35 cellular contexts compared by ENCODE assay signal in the genomic region with DNA sequence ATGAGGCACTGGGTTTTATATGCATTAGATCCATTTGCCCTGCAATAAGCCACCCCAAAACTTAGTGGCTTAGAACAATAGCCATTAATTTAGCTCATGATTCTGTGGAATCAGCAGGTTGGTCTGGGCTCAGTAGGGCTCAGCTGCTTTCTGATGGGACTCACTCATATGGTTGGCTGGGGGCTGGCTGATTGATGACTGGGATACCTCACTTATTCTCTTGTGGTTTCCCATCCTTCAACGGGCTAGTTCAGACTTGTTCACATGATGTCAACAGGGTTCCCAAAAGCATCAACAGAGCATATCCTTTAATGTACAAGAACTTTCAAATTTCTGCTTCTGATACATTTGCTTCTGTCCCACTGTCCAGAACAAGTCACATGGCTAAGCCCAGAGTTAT. TPM values are rescaled to one million over a fixed set of nuclear protein-coding genes. Genes with fewer than 3 reads are reported as not detected.
A peak's percentile ranks its signal among the peaks of the same experiment; 100 is the strongest.
DNase-seq lines count a peak whose midpoint lies in the region; ATAC-seq and TF ChIP-seq lines count a peak whose summit lies in the region.
"Had no signal": no experiment of that assay in that cellular context is flagged by ENCODE, and none has a peak within 500 bp of the region (broad histone marks: within the 10 kb centered on the region; RNA-seq: fewer than 3 reads in every experiment).

No MANE protein-coding gene starts in this region.

- ATAC-seq in activated naive CD8-positive, alpha-beta T cell treated with anti-CD3 and anti-CD28 coated beads, Interleukin-2, amount 10 ng/mL, durations not matched to agents 7 days and 5 days (ENCODE audit: low read depth) = peak; percentile 39
- no peak for ATAC-seq in activated naive CD8-positive, alpha-beta T cell treated with anti-CD3 and anti-CD28 coated beads, Interleukin-2, amount 50 U/mL, for 24 hours
- no peak for ATAC-seq in HG02642 (IDR thresholded peaks at IDR 0.05; ENCODE audit: poor library complexity, unreplicated experiment)
- ATAC-seq: A549; gastrocnemius medialis; naive thymus-derived CD8-positive, alpha-beta T cell had no signal

- peaks cover 2% of the 10 kb centered on the region for H3K36me3 Mint-ChIP-seq in activated naive CD8-positive, alpha-beta T cell treated with anti-CD3 and anti-CD28 coated beads, Interleukin-2, amount 10 ng/mL, durations not matched to agents 7 days and 5 days
- H3K36me3 Mint-ChIP-seq in activated naive CD8-positive, alpha-beta T cell treated with anti-CD3 and anti-CD28 coated beads, Interleukin-2, amount 50 U/mL, for 24 hours (ENCODE audit: low read depth) = no peaks in the 10 kb centered on the region
- H3K36me3 Mint-ChIP-seq: mesothelial cell of epicardium; naive thymus-derived CD8-positive, alpha-beta T cell had no signal

- WGBS in mammary epithelial cell (ENCODE audit: low coverage, missing lambda C conversion rate) = 11% methylated on average over 1 of the region's 1 CpG

- CTCF ChIA-PET in mammary epithelial cell (lab: Charles Lee; ENCODE audit: low non-redundant PET) = no interaction called here

- peaks cover 7% of the 10 kb centered on the region for H3K4me1 Mint-ChIP-seq in activated naive CD8-positive, alpha-beta T cell treated with anti-CD3 and anti-CD28 coated beads, Interleukin-2, amount 10 ng/mL, durations not matched to agents 7 days and 5 days
- peaks cover 5% of the 10 kb centered on the region for H3K4me1 Mint-ChIP-seq in activated naive CD8-positive, alpha-beta T cell treated with anti-CD3 and anti-CD28 coated beads, Interleukin-2, amount 50 U/mL, for 24 hours

- H3K27ac Mint-ChIP-seq in activated naive CD8-positive, alpha-beta T cell treated with anti-CD3 and anti-CD28 coated beads, Interleukin-2, amount 10 ng/mL, durations not matched to agents 7 days and 5 days = no peak overlapping the region
- H3K27ac Mint-ChIP-seq in activated naive CD8-positive, alpha-beta T cell treated with anti-CD3 and anti-CD28 coated beads, Interleukin-2, amount 50 U/mL, for 24 hours = no peak overlapping the region
- H3K27ac Mint-ChIP-seq: CD4-positive, alpha-beta T cell; mesothelial cell of epicardium; stimulated activated naive CD8-positive, alpha-beta T cell treated with anti-CD3 and anti-CD28 coated beads, Interleukin-15, Interleukin-2, amounts not matched to agents 100 ng/mL and 50 ng/mL, for 24 hours had no signal

- H3K79me2 ChIP-seq in mammary epithelial cell (ENCODE audit: insufficient read depth, low read length) = no peaks in the 10 kb centered on the region

- in situ Hi-C loops in KBM-7 (cut with MboI; ENCODE audit: low pct_unique_long_range_greater_than_20kb, low sequenced_read_pairs) (no loop called here), mammary epithelial cell (cut with MboI; ENCODE audit: low sequenced_read_pairs in 2 of 2) (no loop called here)

- H3K9ac ChIP-seq in mammary epithelial cell (ENCODE audit: insufficient read depth, low read length) = no peak overlapping the region

- H3K27ac ChIP-seq in mammary epithelial cell (ENCODE audit: insufficient read depth, low read depth, low read length) = no peak overlapping the region
- H3K27ac ChIP-seq: A549, cardiac muscle cell, colonic mucosa, esophagus muscularis mucosa, gastrocnemius medialis, left ventricle myocardium inferior, PC-9, vagina had no signal

- TF ChIP-seq CTCF in mammary epithelial cell (conservative IDR thresholded peaks at IDR 0.05 in 1 of 2, IDR thresholded peaks at IDR 0.05 in 1 of 2; ENCODE audit: extremely low read depth in 1 of 2, insufficient read depth in 1 of 2, low read depth in 1 of 2, low read length in 2 of 2) = no peak

- H3K27me3 ChIP-seq in mammary epithelial cell (ENCODE audit: insufficient read depth, low read length) = no peaks in the 10 kb centered on the region
- H3K27me3 ChIP-seq: cardiac muscle cell, colonic mucosa, esophagus muscularis mucosa, gastrocnemius medialis, vagina had no signal

- no peak for DNase-seq in activated naive CD8-positive, alpha-beta T cell treated with anti-CD3 and anti-CD28 coated beads, Interleukin-2, amount 10 ng/mL, durations not matched to agents 7 days and 5 days
- DNase-seq in activated naive CD8-positive, alpha-beta T cell treated with anti-CD3 and anti-CD28 coated beads, Interleukin-2, amount 50 U/mL, for 24 hours = no peak
- DNase-seq in KBM-7 = peak; percentile 30
- DNase-seq in mammary epithelial cell = peak; percentile 86
- DNase-seq in stimulated activated CD4-positive, alpha-beta T cell treated with anti-CD3 and anti-CD28 coated beads, Interleukin-1b, Interleukin-23, amount 100 ng/mL, for 48 hours = no peak
- DNase-seq in dedifferentiated amniotic fluid mesenchymal stem cell (ENCODE audit: extremely low spot score) = no peak
- no peak for DNase-seq in NCI-H774 (lab: John Stamatoyannopoulos, UW)
- DNase-seq: activated CD8-positive, alpha-beta memory T cell treated with anti-CD3 and anti-CD28 coated beads for 24 hours; activated naive CD4-positive, alpha-beta T cell treated with Interleukin-2 at 50 U/mL for 16 hours; activated T-cell treated with anti-CD3 and anti-CD28 coated beads, Interleukin-2, amount 50 U/mL, for 1 hour; AML-193; anterior cingulate cortex; CD4-positive, alpha-beta T cell; colonic mucosa; DMS 273 treated with DMSO at 0.1 percent for 48 hours; gastrocnemius medialis; Karpas-422; left ventricle myocardium inferior; MV-4-11; naive thymus-derived CD8-positive, alpha-beta T cell; NCI-H1694; NCI-H2171; NCI-H510A treated with DMSO at 0.1 percent for 48 hours; NK-92 treated with Interleukin-12 subunit alpha and Interleukin-12 subunit beta, amount 100 ng/mL, for 24 hours; PC-9; SHP77 had no signal

- H3K9me3 ChIP-seq in mammary epithelial cell (replicated peaks; ENCODE audit: insufficient read depth, low read length) = no peaks in the 10 kb centered on the region
- H3K9me3 ChIP-seq: colonic mucosa, esophagus muscularis mucosa, gastrocnemius medialis, HAP-1, vagina had no signal

- no peak overlapping the region for H3K4me3 ChIP-seq in mammary epithelial cell (replicated peaks in 1 of 3; ENCODE audit: insufficient read depth in 1 of 3, low read depth in 2 of 3, low read length in 3 of 3)
- H3K4me3 ChIP-seq: A549, cardiac muscle cell, colonic mucosa, esophagus muscularis mucosa, gastrocnemius medialis, HAP-1, left ventricle myocardium inferior, PC-9, vagina had no signal

- no TSS peak for BruUV-seq in mammary epithelial cell (replicated peaks; lab: Mats Ljungman, UMichigan)

- H3K4me2 ChIP-seq in mammary epithelial cell (ENCODE audit: insufficient read depth, low read depth, low read length) = peak overlapping the region; percentile 51
- H3K4me2 ChIP-seq: A549, PC-9 had no signal

- intact Hi-C loops in mammary epithelial cell (cut with micrococcal nuclease) = no loop called here

- no peaks in the 10 kb centered on the region for H3K27me3 Mint-ChIP-seq in activated naive CD8-positive, alpha-beta T cell treated with anti-CD3 and anti-CD28 coated beads, Interleukin-2, amount 10 ng/mL, durations not matched to agents 7 days and 5 days
- peaks cover 1% of the 10 kb centered on the region for H3K27me3 Mint-ChIP-seq in activated naive CD8-positive, alpha-beta T cell treated with anti-CD3 and anti-CD28 coated beads, Interleukin-2, amount 50 U/mL, for 24 hours
- H3K27me3 Mint-ChIP-seq: activated CD4-positive, alpha-beta T cell treated with anti-CD3 and anti-CD28 coated beads for 36 hours; CD4-positive, alpha-beta T cell; naive thymus-derived CD8-positive, alpha-beta T cell; stimulated activated naive CD8-positive, alpha-beta T cell treated with anti-CD3 and anti-CD28 coated beads, Interleukin-15, Interleukin-2, amounts not matched to agents 100 ng/mL and 50 ng/mL, for 24 hours had no signal

- H2AFZ ChIP-seq in mammary epithelial cell (ENCODE audit: low read depth, low read length) = peak overlapping the region; percentile 47
- H2AFZ ChIP-seq: PC-9 had no signal

- no peaks in the 10 kb centered on the region for H3K36me3 ChIP-seq in mammary epithelial cell (ENCODE audit: insufficient read depth, low read length)
- H3K36me3 ChIP-seq: cardiac muscle cell, colonic mucosa, esophagus muscularis mucosa, gastrocnemius medialis, HAP-1, left ventricle myocardium inferior, vagina had no signal

- POLR2A ChIA-PET in activated naive CD8-positive, alpha-beta T cell treated with anti-CD3 and anti-CD28 coated beads, Interleukin-2, amount 10 ng/mL, durations not matched to agents 7 days and 5 days (lab: Charles Lee) = no interaction called here

- dilution Hi-C loops in mammary epithelial cell (cut with HindIII; ENCODE audit: low sequenced_read_pairs) = no loop called here

- no peak overlapping the region for H3K4me3 Mint-ChIP-seq in activated naive CD8-positive, alpha-beta T cell treated with anti-CD3 and anti-CD28 coated beads, Interleukin-2, amount 10 ng/mL, durations not matched to agents 7 days and 5 days
- H3K4me3 Mint-ChIP-seq in activated naive CD8-positive, alpha-beta T cell treated with anti-CD3 and anti-CD28 coated beads, Interleukin-2, amount 50 U/mL, for 24 hours = no peak overlapping the region
- H3K4me3 Mint-ChIP-seq: activated CD4-positive, alpha-beta T cell treated with anti-CD3 and anti-CD28 coated beads for 36 hours; CD4-positive, alpha-beta T cell; mesothelial cell of epicardium; naive thymus-derived CD8-positive, alpha-beta T cell; stimulated activated naive CD8-positive, alpha-beta T cell treated with anti-CD3 and anti-CD28 coated beads, Interleukin-15, Interleukin-2, amounts not matched to agents 100 ng/mL and 50 ng/mL, for 24 hours had no signal

- H3K9me3 Mint-ChIP-seq in activated naive CD8-positive, alpha-beta T cell treated with anti-CD3 and anti-CD28 coated beads, Interleukin-2, amount 10 ng/mL, durations not matched to agents 7 days and 5 days = peaks cover 1% of the 10 kb centered on the region
- no peaks in the 10 kb centered on the region for H3K9me3 Mint-ChIP-seq in activated naive CD8-positive, alpha-beta T cell treated with anti-CD3 and anti-CD28 coated beads, Interleukin-2, amount 50 U/mL, for 24 hours
- H3K9me3 Mint-ChIP-seq: CD4-positive, alpha-beta T cell; naive thymus-derived CD8-positive, alpha-beta T cell; stimulated activated naive CD8-positive, alpha-beta T cell treated with anti-CD3 and anti-CD28 coated beads, Interleukin-15, Interleukin-2, amounts not matched to agents 100 ng/mL and 50 ng/mL, for 24 hours had no signal

- peaks cover 12% of the 10 kb centered on the region for H3K4me1 ChIP-seq in mammary epithelial cell (ENCODE audit: insufficient read depth, low read length)
- H3K4me1 ChIP-seq: colonic mucosa, esophagus muscularis mucosa, gastrocnemius medialis, HAP-1, vagina had no signal

- H4K20me1 ChIP-seq in mammary epithelial cell (ENCODE audit: insufficient read depth, low read length) = no peaks in the 10 kb centered on the region

RNA-seq across cellular contexts. Expression of a gene that starts 43.2 kb away (rescaled TPM):
- 1 to 10 TPM; 2.0 to 2.4 TPM for total RNA-seq in activated naive CD8-positive, alpha-beta T cell treated with anti-CD3 and anti-CD28 coated beads, Interleukin-2, amount 10 ng/mL, durations not matched to agents 7 days and 5 days
- total RNA-seq in mammary epithelial cell = 1 to 10 TPM; 3.0 to 6.4 TPM
- 3.1 TPM for polyA plus RNA-seq in mammary epithelial cell
- 8.0 TPM for polyA minus RNA-seq in mammary epithelial cell
- polyA plus RNA-seq: cardiac muscle cell had no signal

Comparison
In these comparisons a context has a peak if more than half of its experiments do, and no peak if none do; other contexts are left out.
1. DNase-seq: peak in KBM-7 (single experiment) and mammary epithelial cell (single experiment); none in activated naive CD8-positive, alpha-beta T cell treated with anti-CD3 and anti-CD28 coated beads, Interleukin-2, amount 10 ng/mL, durations not matched to agents 7 days and 5 days (single experiment), activated naive CD8-positive, alpha-beta T cell treated with anti-CD3 and anti-CD28 coated beads, Interleukin-2, amount 50 U/mL, for 24 hours (single experiment), stimulated activated CD4-positive, alpha-beta T cell treated with anti-CD3 and anti-CD28 coated beads, Interleukin-1b, Interleukin-23, amount 100 ng/mL, for 48 hours (single experiment), dedifferentiated amniotic fluid mesenchymal stem cell (single experiment) and NCI-H774 (single experiment).